ENCODE assay signal across 11 cellular contexts in the genomic region with DNA sequence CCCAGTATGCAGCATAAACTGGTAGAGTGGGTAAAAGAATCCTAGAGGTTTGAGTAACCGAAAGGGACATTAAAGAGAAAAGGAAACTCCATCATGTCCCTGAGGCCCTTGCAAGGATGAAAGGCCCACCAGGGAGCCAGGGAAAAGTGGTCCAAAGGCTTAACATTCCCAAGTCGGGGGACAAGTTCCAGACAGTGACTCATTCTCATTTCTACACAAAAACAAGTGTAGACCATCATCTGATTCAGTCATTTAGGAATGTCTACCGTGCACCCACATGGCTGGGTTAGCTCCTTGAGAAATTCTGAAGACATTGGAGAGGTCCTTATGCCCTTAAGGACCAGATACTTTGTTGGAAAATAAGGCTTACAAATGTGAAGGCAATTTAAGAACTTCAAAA. TPM values are rescaled to one million over a fixed set of nuclear protein-coding genes. Genes with fewer than 3 reads are reported as not detected.
DNase-seq lines count a peak whose midpoint lies in the region; ATAC-seq and TF ChIP-seq lines count a peak whose summit lies in the region.
"Had no signal": no experiment of that assay in that cellular context is flagged by ENCODE, and none has a peak within 500 bp of the region (broad histone marks: within the 10 kb centered on the region; RNA-seq: fewer than 3 reads in every experiment).

No MANE protein-coding gene starts in this region.

- no peak overlapping the region for H3K9ac ChIP-seq in GM23248
- no peak overlapping the region for H3K9ac ChIP-seq in adipocyte (ENCODE audit: low read length)

- no peak for TF ChIP-seq POLR2A in heart left ventricle (IDR thresholded peaks at IDR 0.05)
- TF ChIP-seq POLR2A in sigmoid colon (IDR thresholded peaks at IDR 0.05), result no peak

- TF ChIP-seq CTCF in heart left ventricle (IDR thresholded peaks at IDR 0.05), result no peak
- TF ChIP-seq CTCF in sigmoid colon (IDR thresholded peaks at IDR 0.05), result no peak

- peaks cover 20% of the 10 kb centered on the region for H3K4me1 ChIP-seq in GM23248 (ENCODE audit: insufficient read depth)
- H3K4me1 ChIP-seq in adipocyte (ENCODE audit: control insufficient read depth, insufficient read depth, low read length), result peaks cover 24% of the 10 kb centered on the region
- H3K4me1 ChIP-seq in heart left ventricle, result peaks cover 0 to 8% (median 0%) of the 10 kb centered on the region in 12 donors
- H3K4me1 ChIP-seq in sigmoid colon, result peaks cover 0 to 8% (median 0%) of the 10 kb centered on the region in 4 donors

- H3K4me2 ChIP-seq in GM23248 (ENCODE audit: unreplicated experiment), result peak overlapping the region; percentile 24

- DNase-seq in GM23248 (peak; percentile 82), adipocyte (ENCODE audit: low read depth) (peak; percentile 93), heart left ventricle (peak; percentile 21 to 59 (median 34)), sigmoid colon (peak; percentile 70), mucosa of gallbladder (ENCODE audit: low spot score) (no peak), LoVo (ENCODE audit: low spot score) (no peak), NCI-H1694 (lab: John Stamatoyannopoulos, UW) (no peak)
- DNase-seq in activated CD8-positive, alpha-beta memory T cell treated with anti-CD3 and anti-CD28 coated beads, Interleukin-2, amount 50 U/mL, for 48 hours, result no peak
- DNase-seq: activated CD8-positive, alpha-beta memory T cell treated with anti-CD3 and anti-CD28 coated beads, Interleukin-2, amount 10 ng/mL, durations not matched to agents 7 days and 5 days; cerebellar nuclear complex had no signal

- intact Hi-C loops in heart left ventricle (cut with DNase I), result no loop called here
- intact Hi-C loops in sigmoid colon (cut with DNase I), result no loop called here

- no peaks in the 10 kb centered on the region for H3K79me2 ChIP-seq in GM23248 (ENCODE audit: insufficient read depth)

- H3F3A ChIP-seq in GM23248 (ENCODE audit: insufficient read depth), result peaks cover 14% of the 10 kb centered on the region

- H3K36me3 ChIP-seq in GM23248 (ENCODE audit: low read depth) (no peaks in the 10 kb centered on the region), adipocyte (ENCODE audit: control insufficient read depth, insufficient read depth, low read length, severe bottlenecking) (no peaks in the 10 kb centered on the region), heart left ventricle (no peaks in the 10 kb centered on the region), sigmoid colon (no peaks in the 10 kb centered on the region)

- H4K20me1 ChIP-seq in GM23248 (ENCODE audit: insufficient read depth), result no peaks in the 10 kb centered on the region

- no peaks in the 10 kb centered on the region for H3K9me2 ChIP-seq in GM23248 (ENCODE audit: insufficient read depth)

- WGBS in GM23248 (ENCODE audit: low coverage in 1 of 2, low lambda C conversion rate in 2 of 2, missing lambda C conversion rate in 2 of 2), 2 experiments, result 22% methylated on average over 3 of the region's 3 CpGs
- 49 to 69% (median 59%) methylated on average over 3 of the region's 3 CpGs for WGBS in heart left ventricle, 4 donors
- 67 to 82% methylated on average over 3 of the region's 3 CpGs for WGBS in sigmoid colon, 2 donors

- ATAC-seq in heart left ventricle, result peak in 3 of 4 donors; percentile 72 to 89 (median 72)
- ATAC-seq: activated CD8-positive, alpha-beta memory T cell treated with anti-CD3 and anti-CD28 coated beads, Interleukin-2, amount 10 ng/mL, durations not matched to agents 7 days and 5 days had no signal

- H2AFZ ChIP-seq in GM23248, result 0 out of 2 replicates have a peak overlapping the region, but pooled peaks have one; percentile 5

- H3K27ac ChIP-seq in GM23248 (peak overlapping the region; percentile 29), heart left ventricle (peak overlapping the region in 4 of 12 donors; percentile 3 to 26 (median 19)), sigmoid colon (no peak overlapping the region)

- in situ Hi-C loops in GM23248 (cut with MboI), result no loop called here

- H3K9me3 ChIP-seq in GM23248 (ENCODE audit: low read depth) (no peaks in the 10 kb centered on the region), adipocyte (ENCODE audit: control insufficient read depth, low read length) (no peaks in the 10 kb centered on the region), heart left ventricle (no peaks in the 10 kb centered on the region), sigmoid colon (no peaks in the 10 kb centered on the region)

- TF ChIP-seq EP300 in sigmoid colon (IDR thresholded peaks at IDR 0.05), result no peak

- H3K4me3 ChIP-seq in GM23248, result no peak overlapping the region
- no peak overlapping the region for H3K4me3 ChIP-seq in adipocyte (ENCODE audit: low read length)
- no peak overlapping the region for H3K4me3 ChIP-seq in heart left ventricle
- H3K4me3 ChIP-seq in sigmoid colon, result no peak overlapping the region

- no peaks in the 10 kb centered on the region for H3K27me3 ChIP-seq in GM23248 (replicated peaks; ENCODE audit: insufficient read depth)
- H3K27me3 ChIP-seq in adipocyte (replicated peaks; ENCODE audit: control insufficient read depth, insufficient read depth, low read length), result no peaks in the 10 kb centered on the region
- peaks cover 0 to 4% (median 0%) of the 10 kb centered on the region in 9 donors for H3K27me3 ChIP-seq in heart left ventricle
- H3K27me3 ChIP-seq in sigmoid colon, result no peaks in the 10 kb centered on the region

RNA-seq across cellular contexts. Expression of a gene that starts 4.8 kb away (rescaled TPM):
- 0.54 and 2.0 TPM in 2 replicates for total RNA-seq in GM23248 (2014; rRNA removed; shearing (Covaris generic))
- polyA plus RNA-seq in GM23248 (2016; fragmentation: Nextera tagmentation; extraction: Ambion mirVana), result 0.56 and 1.4 TPM in 2 replicates
- 1 to 10 TPM; 2.1 to 8.6 (median 2.8) TPM for total RNA-seq in heart left ventricle
- 1 to 10 TPM; 2.1 to 2.3 TPM for polyA plus RNA-seq in heart left ventricle
- 10 to 100 TPM; 10.5 to 36.3 (median 19.6) TPM for total RNA-seq in sigmoid colon
- polyA plus RNA-seq in sigmoid colon, result under 1 TPM in 2 of 3 donors, not detected in 1; under 0.01 to 0.22 TPM
- total RNA-seq in mucosa of gallbladder, result 1.9 TPM
- total RNA-seq: activated CD8-positive, alpha-beta memory T cell treated with anti-CD3 and anti-CD28 coated beads, Interleukin-2, amount 10 ng/mL, durations not matched to agents 7 days and 5 days; HT-29 had no signal

Comparison
In these comparisons a context has a peak if more than half of its experiments do, and no peak if none do; other contexts are left out.
1. DNase-seq: peak in GM23248 (single experiment), adipocyte (single experiment), heart left ventricle (5 of 5) and sigmoid colon (single experiment); none in mucosa of gallbladder (single experiment), LoVo (single experiment), NCI-H1694 (single experiment) and activated CD8-positive, alpha-beta memory T cell treated with anti-CD3 and anti-CD28 coated beads, Interleukin-2, amount 50 U/mL, for 48 hours (single experiment).